ENCODE assay signal across 2 cellular contexts in the genomic region with DNA sequence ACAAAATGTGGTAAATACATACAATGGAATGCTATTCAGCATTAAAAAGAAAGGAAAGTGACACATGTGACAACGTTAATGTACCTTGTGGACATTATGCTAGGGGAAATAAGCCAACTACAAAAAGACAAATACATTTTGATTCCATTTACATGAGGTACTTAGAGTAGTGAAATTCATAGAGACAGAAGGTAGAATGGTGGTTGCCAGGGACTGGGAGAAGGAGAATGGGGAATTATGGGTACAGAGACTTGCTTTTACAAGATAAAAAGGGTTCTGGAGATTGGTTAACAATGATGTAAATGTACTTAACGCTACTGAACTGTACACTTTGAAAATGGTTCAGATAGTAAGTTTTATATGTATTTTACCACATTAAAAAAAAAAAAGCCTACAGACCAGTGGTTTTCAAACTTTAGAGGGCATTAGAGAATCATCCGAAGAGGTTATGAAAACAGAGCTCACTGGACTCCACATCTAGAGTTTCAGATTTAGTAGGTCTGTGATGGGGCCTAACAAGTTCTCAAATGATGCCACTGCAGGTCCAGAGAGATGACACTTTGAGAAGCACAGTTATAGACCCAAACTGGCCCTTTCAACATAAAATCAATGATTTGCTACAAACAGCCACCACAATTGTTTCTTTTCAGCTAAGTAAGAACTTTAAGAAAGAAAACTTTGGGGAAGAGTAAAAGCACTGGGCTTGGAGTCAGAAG.
TF ChIP-seq lines count a peak whose summit lies in the region.

No MANE protein-coding gene starts in this region.

TF ChIP-seq in HEK293, 187 proteins besides CTCF, POLR2A, EP300 and RAD21:
- no peak for TF ChIP-seq ZFHX2 (tag by site-specific recombination; conservative IDR thresholded peaks at IDR 0.05)
- TF ChIP-seq ZBTB8A (tag by site-specific recombination; IDR thresholded peaks at IDR 0.05): no peak
- TF ChIP-seq ZNF341 (tag by site-specific recombination; IDR thresholded peaks at IDR 0.05; ENCODE audit: low read depth): no peak
- TF ChIP-seq ZNF10 (tag by site-specific recombination; IDR thresholded peaks at IDR 0.05): peak; percentile 45; the same call in 1 of the 2 replicates
- TF ChIP-seq, protein P1, sequence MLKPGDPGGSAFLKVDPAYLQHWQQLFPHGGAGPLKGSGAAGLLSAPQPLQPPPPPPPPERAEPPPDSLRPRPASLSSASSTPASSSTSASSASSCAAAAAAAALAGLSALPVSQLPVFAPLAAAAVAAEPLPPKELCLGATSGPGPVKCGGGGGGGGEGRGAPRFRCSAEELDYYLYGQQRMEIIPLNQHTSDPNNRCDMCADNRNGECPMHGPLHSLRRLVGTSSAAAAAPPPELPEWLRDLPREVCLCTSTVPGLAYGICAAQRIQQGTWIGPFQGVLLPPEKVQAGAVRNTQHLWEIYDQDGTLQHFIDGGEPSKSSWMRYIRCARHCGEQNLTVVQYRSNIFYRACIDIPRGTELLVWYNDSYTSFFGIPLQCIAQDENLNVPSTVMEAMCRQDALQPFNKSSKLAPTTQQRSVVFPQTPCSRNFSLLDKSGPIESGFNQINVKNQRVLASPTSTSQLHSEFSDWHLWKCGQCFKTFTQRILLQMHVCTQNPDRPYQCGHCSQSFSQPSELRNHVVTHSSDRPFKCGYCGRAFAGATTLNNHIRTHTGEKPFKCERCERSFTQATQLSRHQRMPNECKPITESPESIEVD (tag by site-specific recombination; IDR thresholded peaks at IDR 0.05): peak; percentile 21; the same call in 1 of the 2 replicates

TF ChIP-seq in GM12878, 131 proteins besides CTCF, POLR2A, EP300 and RAD21:
- TF ChIP-seq CBX5 (IDR thresholded peaks at IDR 0.05; ENCODE audit: low read depth) (no peak), CHD2 (IDR thresholded peaks at IDR 0.05; ENCODE audit: borderline replicate concordance, low read depth, low read length) (no peak), ZNF622 (IDR thresholded peaks at IDR 0.05) (no peak), IKZF2 (IDR thresholded peaks at IDR 0.05) (no peak), NR2F1 (conservative IDR thresholded peaks at IDR 0.05) (no peak), GABPA (IDR thresholded peaks at IDR 0.05; ENCODE audit: low read depth) (no peak), EED (IDR thresholded peaks at IDR 0.05; ENCODE audit: low read depth) (no peak), SPI1 (IDR thresholded peaks at IDR 0.05; ENCODE audit: borderline replicate concordance, insufficient read depth, low read depth, low read length) (no peak), NR2C2 (IDR thresholded peaks at IDR 0.05; ENCODE audit: borderline replicate concordance, control insufficient read depth, insufficient read length, low read depth) (no peak), CREM (IDR thresholded peaks at IDR 0.05; ENCODE audit: low read depth) (no peak)
- TF ChIP-seq, protein P2, sequence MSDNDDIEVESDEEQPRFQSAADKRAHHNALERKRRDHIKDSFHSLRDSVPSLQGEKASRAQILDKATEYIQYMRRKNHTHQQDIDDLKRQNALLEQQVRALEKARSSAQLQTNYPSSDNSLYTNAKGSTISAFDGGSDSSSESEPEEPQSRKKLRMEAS (IDR thresholded peaks at IDR 0.05; ENCODE audit: low read depth, low read length): no peak
- TF ChIP-seq, protein P3, sequence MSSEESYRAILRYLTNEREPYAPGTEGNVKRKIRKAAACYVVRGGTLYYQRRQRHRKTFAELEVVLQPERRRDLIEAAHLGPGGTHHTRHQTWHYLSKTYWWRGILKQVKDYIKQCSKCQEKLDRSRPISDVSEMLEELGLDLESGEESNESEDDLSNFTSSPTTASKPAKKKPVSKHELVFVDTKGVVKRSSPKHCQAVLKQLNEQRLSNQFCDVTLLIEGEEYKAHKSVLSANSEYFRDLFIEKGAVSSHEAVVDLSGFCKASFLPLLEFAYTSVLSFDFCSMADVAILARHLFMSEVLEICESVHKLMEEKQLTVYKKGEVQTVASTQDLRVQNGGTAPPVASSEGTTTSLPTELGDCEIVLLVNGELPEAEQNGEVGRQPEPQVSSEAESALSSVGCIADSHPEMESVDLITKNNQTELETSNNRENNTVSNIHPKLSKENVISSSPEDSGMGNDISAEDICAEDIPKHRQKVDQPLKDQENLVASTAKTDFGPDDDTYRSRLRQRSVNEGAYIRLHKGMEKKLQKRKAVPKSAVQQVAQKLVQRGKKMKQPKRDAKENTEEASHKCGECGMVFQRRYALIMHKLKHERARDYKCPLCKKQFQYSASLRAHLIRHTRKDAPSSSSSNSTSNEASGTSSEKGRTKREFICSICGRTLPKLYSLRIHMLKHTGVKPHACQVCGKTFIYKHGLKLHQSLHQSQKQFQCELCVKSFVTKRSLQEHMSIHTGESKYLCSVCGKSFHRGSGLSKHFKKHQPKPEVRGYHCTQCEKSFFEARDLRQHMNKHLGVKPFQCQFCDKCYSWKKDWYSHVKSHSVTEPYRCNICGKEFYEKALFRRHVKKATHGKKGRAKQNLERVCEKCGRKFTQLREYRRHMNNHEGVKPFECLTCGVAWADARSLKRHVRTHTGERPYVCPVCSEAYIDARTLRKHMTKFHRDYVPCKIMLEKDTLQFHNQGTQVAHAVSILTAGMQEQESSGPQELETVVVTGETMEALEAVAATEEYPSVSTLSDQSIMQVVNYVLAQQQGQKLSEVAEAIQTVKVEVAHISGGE (CRISPR knock-in tag; IDR thresholded peaks at IDR 0.05): no peak
TF ChIP-seq in GM12878: peak in this region for 0.
